In genomic region chr2:120675460-120676130, GRCh38 we compare ENCODE assay signal across 8 cellular contexts.
DNase-seq lines count a peak whose midpoint lies in the region; ATAC-seq and TF ChIP-seq lines count a peak whose summit lies in the region.

No MANE protein-coding gene starts in this region.

- dilution Hi-C loops in mammary epithelial cell (cut with HindIII; ENCODE audit: low sequenced_read_pairs): no loop called here

- no peaks in the 10 kb centered on the region for H3K79me2 ChIP-seq in DOHH2 (ENCODE audit: control insufficient read depth, low read length)
- no peaks in the 10 kb centered on the region for H3K79me2 ChIP-seq in mammary epithelial cell (ENCODE audit: insufficient read depth, low read length)

- no peaks in the 10 kb centered on the region for H4K20me1 ChIP-seq in DOHH2 (ENCODE audit: control insufficient read depth, insufficient read depth, low read depth, low read length)
- no peaks in the 10 kb centered on the region for H4K20me1 ChIP-seq in mammary epithelial cell (ENCODE audit: insufficient read depth, low read length)

- no peak overlapping the region for H3K4me3 ChIP-seq in DOHH2 (ENCODE audit: low read length)
- H3K4me3 ChIP-seq in mammary epithelial cell (replicated peaks in 1 of 3; ENCODE audit: insufficient read depth in 1 of 3, low read depth in 2 of 3, low read length in 3 of 3): no peak overlapping the region

- no peak overlapping the region for H3K9ac ChIP-seq in mammary epithelial cell (ENCODE audit: insufficient read depth, low read length)

- H3K36me3 Mint-ChIP-seq in T-helper 17 cell (ENCODE audit: low read depth): no peaks in the 10 kb centered on the region

- H3K4me1 Mint-ChIP-seq in T-helper 17 cell: peaks cover 3% of the 10 kb centered on the region

- in situ Hi-C loops in mammary epithelial cell (cut with MboI; ENCODE audit: low sequenced_read_pairs in 2 of 2): no loop called here

- DNase-seq in HT-29 (ENCODE audit: low spot score) (peak; percentile 68), T-helper 17 cell (peak in 1 of 3 donors; percentile 12), mammary epithelial cell (peak; percentile 30), left lobe of liver (ENCODE audit: low spot score) (peak; percentile 76), NCI-H1436 treated with DMSO at 0.1 percent for 48 hours (lab: John Stamatoyannopoulos, UW) (no peak), NCI-H2029 (lab: John Stamatoyannopoulos, UW) (no peak)
- peak; percentile 19 for DNase-seq in stimulated activated CD8-positive, alpha-beta memory T cell treated with anti-CD3 and anti-CD28 coated beads, Interleukin-12 subunit alpha, Interleukin-12 subunit beta, amount 100 ng/mL, for 1 hour (ENCODE audit: low read depth)

- intact Hi-C loops in mammary epithelial cell (cut with micrococcal nuclease): no loop called here

- H2AFZ ChIP-seq in mammary epithelial cell (ENCODE audit: low read depth, low read length): no peak overlapping the region

- TF ChIP-seq CTCF in DOHH2 (IDR thresholded peaks at IDR 0.05; ENCODE audit: low read depth, low read length, poor library complexity, severe bottlenecking) (peak; percentile 69), mammary epithelial cell (conservative IDR thresholded peaks at IDR 0.05 in 1 of 2, IDR thresholded peaks at IDR 0.05 in 1 of 2; ENCODE audit: extremely low read depth in 1 of 2, insufficient read depth in 1 of 2, low read depth in 1 of 2, low read length in 2 of 2) (peak; percentile 50 to 64)

- H3K9me2 ChIP-seq in DOHH2 (replicated peaks; ENCODE audit: control insufficient read depth, low read length): no peaks in the 10 kb centered on the region

- H3K27me3 Mint-ChIP-seq in T-helper 17 cell: peaks cover 81% of the 10 kb centered on the region

- 62% methylated on average over 20 of the region's 26 CpGs for WGBS in mammary epithelial cell (ENCODE audit: low coverage, missing lambda C conversion rate)

- no peak overlapping the region for H3K27ac Mint-ChIP-seq in T-helper 17 cell

- H3K9me3 ChIP-seq in DOHH2 (ENCODE audit: control insufficient read depth, insufficient read depth, low read length): no peaks in the 10 kb centered on the region
- H3K9me3 ChIP-seq in T-helper 17 cell (ENCODE audit: control insufficient read depth, low read length, poor library complexity, severe bottlenecking): no peaks in the 10 kb centered on the region
- H3K9me3 ChIP-seq in mammary epithelial cell (replicated peaks; ENCODE audit: insufficient read depth, low read length): no peaks in the 10 kb centered on the region

- no peaks in the 10 kb centered on the region for H3K4me1 ChIP-seq in DOHH2 (ENCODE audit: control insufficient read depth, low read length)
- H3K4me1 ChIP-seq in mammary epithelial cell (ENCODE audit: insufficient read depth, low read length): no peaks in the 10 kb centered on the region

- no peaks in the 10 kb centered on the region for H3K36me3 ChIP-seq in DOHH2 (ENCODE audit: control insufficient read depth, low read length)
- H3K36me3 ChIP-seq in mammary epithelial cell (ENCODE audit: insufficient read depth, low read length): no peaks in the 10 kb centered on the region

- no peaks in the 10 kb centered on the region for H3K27me3 ChIP-seq in DOHH2 (ENCODE audit: control insufficient read depth, low read length)
- H3K27me3 ChIP-seq in mammary epithelial cell (ENCODE audit: insufficient read depth, low read length): no peaks in the 10 kb centered on the region

- ATAC-seq in T-helper 17 cell (peak; percentile 52), left lobe of liver (peak; percentile 90)

- H3K4me2 ChIP-seq in DOHH2 (ENCODE audit: low read length) (no peak overlapping the region), mammary epithelial cell (ENCODE audit: insufficient read depth, low read depth, low read length) (no peak overlapping the region)

- H3K4me3 Mint-ChIP-seq in T-helper 17 cell: no peak overlapping the region

- CTCF ChIA-PET in mammary epithelial cell (lab: Charles Lee; ENCODE audit: low non-redundant PET): no interaction called here

- H3F3A ChIP-seq in DOHH2 (ENCODE audit: control insufficient read depth, insufficient read depth): no peaks in the 10 kb centered on the region

- no TSS peak for BruUV-seq in mammary epithelial cell (replicated peaks; lab: Mats Ljungman, UMichigan)

- no peak overlapping the region for H3K27ac ChIP-seq in DOHH2 (ENCODE audit: low read depth, low read length)
- H3K27ac ChIP-seq in mammary epithelial cell (ENCODE audit: insufficient read depth, low read depth, low read length): no peak overlapping the region

Comparison
In these comparisons a context has a peak if more than half of its experiments do, and no peak if none do; other contexts are left out.
1. DNase-seq: peak in HT-29 (single experiment), mammary epithelial cell (single experiment), left lobe of liver (single experiment) and stimulated activated CD8-positive, alpha-beta memory T cell treated with anti-CD3 and anti-CD28 coated beads, Interleukin-12 subunit alpha, Interleukin-12 subunit beta, amount 100 ng/mL, for 1 hour (single experiment); none in NCI-H1436 treated with DMSO at 0.1 percent for 48 hours (single experiment) and NCI-H2029 (single experiment).